Comparison of ENCODE assay signal across 11 cellular contexts in genomic region chr1:145128673-145129469, GRCh38. TPM values are rescaled to one million over a fixed set of nuclear protein-coding genes. Genes with fewer than 3 reads are reported as not detected.
DNase-seq lines count a peak whose midpoint lies in the region; ATAC-seq and TF ChIP-seq lines count a peak whose summit lies in the region.
"Not testable (repeated sequence)": the region's sequence is repeated elsewhere in the genome, so short reads cannot be mapped to it uniquely, and the experiment has no call there.
"Had no signal": no experiment of that assay in that cellular context is flagged by ENCODE, and none has a peak within 500 bp of the region (broad histone marks: within the 10 kb centered on the region; RNA-seq: fewer than 3 reads in every experiment).

No MANE protein-coding gene starts in this region.

- H4K20me1 ChIP-seq in HCT116 (ENCODE audit: insufficient read depth): not testable (repeated sequence)

- not testable (repeated sequence) for H4K91ac ChIP-seq in trophoblast cell (ENCODE audit: low read depth, low read length)

- not testable (repeated sequence) for H3K4me1 Mint-ChIP-seq in CD14-positive monocyte

- CTCF ChIA-PET in HCT116 (lab: Charles Lee): not testable (repeated sequence)

- H3K4me1 ChIP-seq in HCT116 (ENCODE audit: control insufficient read depth in 1 of 2, insufficient read depth in 2 of 2, low read length in 2 of 2); foreskin keratinocyte; trophoblast cell (ENCODE audit: control insufficient read depth in 1 of 2, insufficient read depth in 2 of 2, low read length in 2 of 2); aorta (ENCODE audit: control insufficient read depth in 1 of 2, insufficient read depth in 2 of 2, low read length in 2 of 2): not testable (repeated sequence)

- not testable (repeated sequence) for H3K9me3 Mint-ChIP-seq in CD14-positive monocyte

- not testable (repeated sequence) for H4K12ac ChIP-seq in trophoblast cell (ENCODE audit: low read depth, low read length)

- in situ Hi-C loops in SK-MEL-5 (cut with HindIII; ENCODE audit: low pct_unique_long_range_greater_than_20kb, low sequenced_read_pairs): not testable (repeated sequence)

- not testable (repeated sequence) for TF ChIP-seq CTCF in CD14-positive monocyte (IDR thresholded peaks at IDR 0.05); HCT116 (IDR thresholded peaks at IDR 0.05 in 2 of 3, conservative IDR thresholded peaks at IDR 0.05 in 1 of 3; ENCODE audit: borderline replicate concordance in 1 of 3, insufficient read depth in 1 of 3, low read depth in 2 of 3, low read length in 2 of 3); coronary artery (IDR thresholded peaks at IDR 0.05); foreskin keratinocyte (conservative IDR thresholded peaks at IDR 0.05)

- not testable (repeated sequence) for H3K23ac ChIP-seq in trophoblast cell (ENCODE audit: low read length)

- not testable (repeated sequence) for H3K4me3 ChIP-seq in HCT116 (replicated peaks in 1 of 2; ENCODE audit: low read depth in 1 of 2, low read length in 2 of 2); coronary artery; trophoblast cell (ENCODE audit: low read depth, low read length); aorta (ENCODE audit: low read length in 2 of 2)

- not testable (repeated sequence) for H2BK120ac ChIP-seq in trophoblast cell (ENCODE audit: insufficient read depth, low read length, poor library complexity)

- H3K27me3 Mint-ChIP-seq in CD14-positive monocyte (ENCODE audit: low read depth in 3 of 3): not testable (repeated sequence)

- not testable (repeated sequence) for BruUV-seq in HCT116 (replicated peaks; lab: Mats Ljungman, UMichigan)

- intact Hi-C loops in CD14-positive monocyte (cut with micrococcal nuclease); HCT116 (cut with micrococcal nuclease); aorta (cut with DNase I): not testable (repeated sequence)

- H3K79me2 ChIP-seq in HCT116 (ENCODE audit: insufficient read depth, low read length); trophoblast cell (ENCODE audit: control insufficient read depth, insufficient read depth, low read length, poor library complexity): not testable (repeated sequence)

- not testable (repeated sequence) for H3K27me3 ChIP-seq in HCT116 (ENCODE audit: insufficient read depth, low read length); foreskin keratinocyte; trophoblast cell (ENCODE audit: insufficient read depth, low read length); aorta (ENCODE audit: control insufficient read depth in 1 of 2, insufficient read depth in 2 of 2, low read length in 1 of 2)

- not testable (repeated sequence) for H3K4me2 ChIP-seq in HCT116 (ENCODE audit: low read length); trophoblast cell (ENCODE audit: low read length)

- not testable (repeated sequence) for H2AFZ ChIP-seq in HCT116 (ENCODE audit: low read depth, low read length, poor library complexity, severe bottlenecking); trophoblast cell (ENCODE audit: insufficient read depth, low read length, poor library complexity)

- peak; percentile 52 for DNase-seq in CD14-positive monocyte (ENCODE audit: low spot score)
- DNase-seq in HCT116 (ENCODE audit: low read depth, low spot score): not testable (repeated sequence)
- DNase-seq in SK-MEL-5 (ENCODE audit: low read depth, low spot score): peak; percentile 64
- DNase-seq in coronary artery (ENCODE audit: low spot score): peak; percentile 19
- DNase-seq in foreskin keratinocyte: peak in 1 of 2 donors; percentile 0
- peak; percentile 47 for DNase-seq in islet precursor cell
- DNase-seq in trophoblast cell: peak; percentile 1 to 34
- DNase-seq in aorta: peak; percentile 42 to 44

- not testable (repeated sequence) for H4K8ac ChIP-seq in trophoblast cell (ENCODE audit: low read depth, low read length)

- not testable (repeated sequence) for H3K36me3 Mint-ChIP-seq in CD14-positive monocyte

- H3K9me3 ChIP-seq in HCT116 (ENCODE audit: control insufficient read depth in 1 of 2, insufficient read depth in 1 of 2, low read depth in 1 of 2, low read length in 2 of 2); trophoblast cell (ENCODE audit: insufficient read depth, low read depth, low read length); aorta (ENCODE audit: control insufficient read depth, low read length): not testable (repeated sequence)

- not testable (repeated sequence) for H3K18ac ChIP-seq in trophoblast cell (ENCODE audit: low read length)

- H3K4me3 Mint-ChIP-seq in CD14-positive monocyte: peak overlapping the region in 1 of 2 donors; percentile 20

- POLR2A ChIA-PET in HCT116 (lab: Charles Lee): not testable (repeated sequence)

- H3K27ac ChIP-seq in HCT116 (ENCODE audit: low read depth, low read length); foreskin keratinocyte; trophoblast cell (ENCODE audit: low read depth, low read length); aorta (ENCODE audit: low read depth in 1 of 2, low read length in 2 of 2): not testable (repeated sequence)
- H3K27ac ChIP-seq in coronary artery: peak overlapping the region in 1 of 2 donors; percentile 37

- WGBS in trophoblast cell (ENCODE audit: extremely low coverage, insufficient coverage, insufficient read length): no CpG with 5 or more reads among the region's 14 CpGs
- 57 to 67% methylated on average over 13 of the region's 14 CpGs for WGBS in aorta, 2 donors

- ATAC-seq in HCT116 (peak; percentile 44; the same call in 1 of the 2 replicates), foreskin keratinocyte (peak; percentile 37), aorta (ENCODE audit: low FRiP score) (peak; percentile 24)

- H3K9ac ChIP-seq in HCT116 (ENCODE audit: low read length); trophoblast cell (ENCODE audit: low read length): not testable (repeated sequence)

- not testable (repeated sequence) for H3K36me3 ChIP-seq in HCT116 (ENCODE audit: control insufficient read depth in 1 of 2, insufficient read depth in 2 of 2, low read length in 2 of 2); trophoblast cell (ENCODE audit: control insufficient read depth in 1 of 2, insufficient read depth in 2 of 2, low read length in 2 of 2); aorta (ENCODE audit: control insufficient read depth in 1 of 2, insufficient read depth in 2 of 2, low read length in 1 of 2)

- H3K14ac ChIP-seq in trophoblast cell (ENCODE audit: low read length): not testable (repeated sequence)

- TF ChIP-seq RAD21 in HCT116 (IDR thresholded peaks at IDR 0.05; ENCODE audit: low read depth): not testable (repeated sequence)

- H2AK5ac ChIP-seq in trophoblast cell (ENCODE audit: low read length): not testable (repeated sequence)

- H3K79me1 ChIP-seq in trophoblast cell (ENCODE audit: low read length): not testable (repeated sequence)

- H2BK5ac ChIP-seq in trophoblast cell (ENCODE audit: low read depth, low read length, poor library complexity): not testable (repeated sequence)

- not testable (repeated sequence) for TF ChIP-seq POLR2A in HCT116 (IDR thresholded peaks at IDR 0.05; ENCODE audit: borderline replicate concordance, extremely low read depth, insufficient read depth, insufficient read length)

- H2BK12ac ChIP-seq in trophoblast cell (ENCODE audit: low read length): not testable (repeated sequence)

- RAD21 ChIA-PET in HCT116 (lab: Charles Lee; ENCODE audit: low non-redundant PET in 1 of 2, low total read pairs in 2 of 2, uncharacterized antibody in 2 of 2, unreplicated experiment in 2 of 2): not testable (repeated sequence)

- H3K9me2 ChIP-seq in HCT116 (ENCODE audit: insufficient read depth): not testable (repeated sequence)

- not testable (repeated sequence) for H3K4ac ChIP-seq in trophoblast cell (ENCODE audit: low read depth, low read length)

- peak overlapping the region; percentile 58 to 84 (median 72) for H3K27ac Mint-ChIP-seq in CD14-positive monocyte

RNA-seq across cellular contexts. Expression of gene FAM72D, which starts 33.1 kb away (rescaled TPM):
- polyA plus RNA-seq in CD14-positive monocyte (under 1 TPM; 0.48 to 0.79 TPM), foreskin keratinocyte (2.1 and 3.7 TPM in 2 replicates), aorta (under 1 TPM in 1 of 2 donors, not detected in 1; 0.63 TPM)
- total RNA-seq in HCT116 (2021; ENCODE audit: unreplicated experiment) (16.3 TPM), foreskin keratinocyte (2.7 and 4.8 TPM in 2 replicates), aorta (under 1 TPM; 0.24 to 0.29 TPM)
- 10.4 and 15.0 TPM in 2 replicates for polyA plus RNA-seq in HCT116 (2012)
- 5.8 TPM in 2 replicates for total RNA-seq in SK-MEL-5 (2014; rRNA removed; shearing (Covaris generic))
- polyA plus RNA-seq in SK-MEL-5 (2015; cell fraction: cytosol; rRNA removed): 13.4 and 17.5 TPM in 2 replicates
- 21.1 and 23.8 TPM in 2 replicates for polyA plus RNA-seq in SK-MEL-5 (2015; cell fraction: nucleus; rRNA removed)
- polyA plus RNA-seq in trophoblast cell (2013): 3.1 and 3.3 TPM in 2 replicates
- total RNA-seq: CD4-positive, alpha-beta T cell; transverse colon had no signal
- polyA plus RNA-seq: IgD-negative memory B cell had no signal

RNA-seq across cellular contexts. Expression of gene SRGAP2B, which starts 33.7 kb away (rescaled TPM):
- polyA plus RNA-seq in CD14-positive monocyte (1 to 10 TPM; 5.8 to 7.0 TPM), foreskin keratinocyte (3.2 and 4.6 TPM in 2 replicates), aorta (10 to 100 TPM in 1 of 2 donors, 1 to 10 TPM in 1; 3.5 to 13.7 TPM)
- total RNA-seq in HCT116 (2021; ENCODE audit: unreplicated experiment) (31.2 TPM), foreskin keratinocyte (20.6 and 26.9 TPM in 2 replicates), aorta (10 to 100 TPM; 47.8 to 51.3 TPM)
- 19.1 and 20.2 TPM in 2 replicates for polyA plus RNA-seq in HCT116 (2012)
- 41.4 and 41.7 TPM in 2 replicates for total RNA-seq in SK-MEL-5 (2014; rRNA removed; shearing (Covaris generic))
- polyA plus RNA-seq in SK-MEL-5 (2015; cell fraction: cytosol; rRNA removed): 43.2 and 59.1 TPM in 2 replicates
- polyA plus RNA-seq in SK-MEL-5 (2015; cell fraction: nucleus; rRNA removed): 64.6 and 64.8 TPM in 2 replicates
- 19.8 and 22.6 TPM in 2 replicates for polyA plus RNA-seq in trophoblast cell (2013)
